ENCODE assay signal across 8 cellular contexts in the genomic region with DNA sequence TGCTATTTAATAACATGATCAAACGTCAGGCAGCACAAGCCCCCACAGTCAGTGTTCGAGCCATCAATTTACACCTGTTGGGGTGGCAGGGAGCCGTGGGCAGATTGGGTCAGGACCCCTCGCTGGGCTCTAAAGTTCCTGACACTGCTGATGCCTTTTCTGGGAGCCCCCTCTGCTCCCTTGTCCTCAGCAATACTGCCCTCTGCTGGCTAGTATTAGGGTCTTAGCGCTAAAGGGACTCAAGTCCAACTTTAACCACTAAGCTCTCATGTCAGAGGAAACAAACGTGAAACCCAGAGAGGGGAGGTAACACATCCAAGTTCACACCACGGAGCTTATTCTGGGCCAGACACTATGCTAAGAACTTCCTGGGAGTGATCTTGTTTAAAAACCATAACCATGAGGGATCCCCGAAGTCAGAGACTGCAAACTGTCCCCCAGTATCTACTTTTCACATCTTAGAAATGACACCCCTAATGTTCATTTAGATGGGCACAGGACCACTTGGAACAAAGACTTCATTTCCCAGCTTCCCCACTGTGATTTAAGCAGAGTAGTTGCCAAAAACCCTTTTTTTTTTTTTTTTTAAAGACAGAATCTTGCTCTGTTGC. TPM values are rescaled to one million over a fixed set of nuclear protein-coding genes. Genes with fewer than 3 reads are reported as not detected.
DNase-seq lines count a peak whose midpoint lies in the region; ATAC-seq and TF ChIP-seq lines count a peak whose summit lies in the region.

No MANE protein-coding gene starts in this region.

- DNase-seq in AG10803 (ENCODE audit: low read depth) (peak; percentile 68), NCI-H1694 treated with DMSO at 0.1 percent for 48 hours (lab: John Stamatoyannopoulos, UW) (peak; percentile 63), globus pallidus (ENCODE audit: low spot score) (peak; percentile 27), pulmonary artery endothelial cell (ENCODE audit: low read depth, low spot score) (peak; percentile 60)
- DNase-seq in activated CD4-positive, alpha-beta T cell treated with anti-CD3 and anti-CD28 coated beads, Interleukin-2, amount 10 ng/mL, durations not matched to agents 7 days and 5 days, result peak; percentile 64
- no peak for DNase-seq in activated T-helper 1 cell treated with anti-CD3 and anti-CD28 coated beads, Interleukin-12 subunit alpha, Interleukin-12 subunit beta, Interleukin-2, Interleukin-4 antibody, amounts not matched to agents 30 ng/mL and 10 ng/mL and 1 ng/mL, durations not matched to agents 14 hours and 24 hours and 36 hours (ENCODE audit: low spot score)

- no peak for ATAC-seq in HG03460 (IDR thresholded peaks at IDR 0.05; ENCODE audit: unreplicated experiment)

- POLR2A ChIA-PET in activated CD4-positive, alpha-beta T cell treated with anti-CD3 and anti-CD28 coated beads, Interleukin-2, amount 10 ng/mL, durations not matched to agents 7 days and 5 days (lab: Charles Lee), result no interaction called here

- no peak overlapping the region for H3K27ac Mint-ChIP-seq in activated CD4-positive, alpha-beta T cell treated with anti-CD3 and anti-CD28 coated beads, Interleukin-2, amount 10 ng/mL, durations not matched to agents 7 days and 5 days
- no peak overlapping the region for H3K27ac Mint-ChIP-seq in activated T-helper 1 cell treated with anti-CD3 and anti-CD28 coated beads, Interleukin-12 subunit alpha, Interleukin-12 subunit beta, Interleukin-2, Interleukin-4 antibody, amounts not matched to agents 30 ng/mL and 10 ng/mL and 1 ng/mL, durations not matched to agents 14 hours and 24 hours and 36 hours

- no peaks in the 10 kb centered on the region for H3K9me3 Mint-ChIP-seq in activated CD4-positive, alpha-beta T cell treated with anti-CD3 and anti-CD28 coated beads, Interleukin-2, amount 10 ng/mL, durations not matched to agents 7 days and 5 days
- H3K9me3 Mint-ChIP-seq in activated T-helper 1 cell treated with anti-CD3 and anti-CD28 coated beads, Interleukin-12 subunit alpha, Interleukin-12 subunit beta, Interleukin-2, Interleukin-4 antibody, amounts not matched to agents 30 ng/mL and 10 ng/mL and 1 ng/mL, durations not matched to agents 14 hours and 24 hours and 36 hours, result no peaks in the 10 kb centered on the region

- intact Hi-C loops in activated T-helper 1 cell treated with anti-CD3 and anti-CD28 coated beads, Interleukin-12 subunit alpha, Interleukin-12 subunit beta, Interleukin-2, Interleukin-4 antibody, amounts not matched to agents 30 ng/mL and 10 ng/mL and 1 ng/mL, durations not matched to agents 14 hours and 24 hours and 36 hours (cut with micrococcal nuclease), result loop anchor here (1.0 to 10.0 kb wide), 2 partner anchors 231 to 461 kb away; no protein-coding TSS in a partner anchor

- H3K4me3 ChIP-seq in AG10803 (ENCODE audit: low read length), result no peak overlapping the region

- H3K4me1 Mint-ChIP-seq in activated CD4-positive, alpha-beta T cell treated with anti-CD3 and anti-CD28 coated beads, Interleukin-2, amount 10 ng/mL, durations not matched to agents 7 days and 5 days, result no peaks in the 10 kb centered on the region
- no peaks in the 10 kb centered on the region for H3K4me1 Mint-ChIP-seq in activated T-helper 1 cell treated with anti-CD3 and anti-CD28 coated beads, Interleukin-12 subunit alpha, Interleukin-12 subunit beta, Interleukin-2, Interleukin-4 antibody, amounts not matched to agents 30 ng/mL and 10 ng/mL and 1 ng/mL, durations not matched to agents 14 hours and 24 hours and 36 hours (ENCODE audit: low read depth)

- no peaks in the 10 kb centered on the region for H3K27me3 Mint-ChIP-seq in activated CD4-positive, alpha-beta T cell treated with anti-CD3 and anti-CD28 coated beads, Interleukin-2, amount 10 ng/mL, durations not matched to agents 7 days and 5 days
- H3K27me3 Mint-ChIP-seq in activated T-helper 1 cell treated with anti-CD3 and anti-CD28 coated beads, Interleukin-12 subunit alpha, Interleukin-12 subunit beta, Interleukin-2, Interleukin-4 antibody, amounts not matched to agents 30 ng/mL and 10 ng/mL and 1 ng/mL, durations not matched to agents 14 hours and 24 hours and 36 hours (ENCODE audit: insufficient read depth), result no peaks in the 10 kb centered on the region

- TF ChIP-seq CTCF in AG10803 (conservative IDR thresholded peaks at IDR 0.05; ENCODE audit: low read length), result peak; percentile 85
- TF ChIP-seq CTCF in GM12873 (IDR thresholded peaks at IDR 0.05; ENCODE audit: insufficient read depth, low read depth, low read length, missing control alignments), result peak; percentile 82

- CTCF ChIA-PET in activated CD4-positive, alpha-beta T cell treated with anti-CD3 and anti-CD28 coated beads, Interleukin-2, amount 10 ng/mL, durations not matched to agents 7 days and 5 days (lab: Charles Lee), result interaction anchor here (0.6 to 2.9 kb wide), 7 partner anchors 10 to 794 kb away, joined by 3 to 11 read pairs (median 4); a partner anchor contains a TSS

- H3K4me3 Mint-ChIP-seq in activated CD4-positive, alpha-beta T cell treated with anti-CD3 and anti-CD28 coated beads, Interleukin-2, amount 10 ng/mL, durations not matched to agents 7 days and 5 days, result no peak overlapping the region
- H3K4me3 Mint-ChIP-seq in activated T-helper 1 cell treated with anti-CD3 and anti-CD28 coated beads, Interleukin-12 subunit alpha, Interleukin-12 subunit beta, Interleukin-2, Interleukin-4 antibody, amounts not matched to agents 30 ng/mL and 10 ng/mL and 1 ng/mL, durations not matched to agents 14 hours and 24 hours and 36 hours, result no peak overlapping the region

- H3K36me3 Mint-ChIP-seq in activated CD4-positive, alpha-beta T cell treated with anti-CD3 and anti-CD28 coated beads, Interleukin-2, amount 10 ng/mL, durations not matched to agents 7 days and 5 days (ENCODE audit: low read depth), result peaks cover 2% of the 10 kb centered on the region
- H3K36me3 Mint-ChIP-seq in activated T-helper 1 cell treated with anti-CD3 and anti-CD28 coated beads, Interleukin-12 subunit alpha, Interleukin-12 subunit beta, Interleukin-2, Interleukin-4 antibody, amounts not matched to agents 30 ng/mL and 10 ng/mL and 1 ng/mL, durations not matched to agents 14 hours and 24 hours and 36 hours (ENCODE audit: low read depth), result no peaks in the 10 kb centered on the region

RNA-seq across cellular contexts. Expression of a gene that starts 20.4 kb away (rescaled TPM):
- total RNA-seq in activated CD4-positive, alpha-beta T cell treated with anti-CD3 and anti-CD28 coated beads, Interleukin-2, amount 10 ng/mL, durations not matched to agents 7 days and 5 days, result 1 to 10 TPM; 5.6 to 5.9 TPM
- 13.3 and 13.5 TPM in 2 replicates for total RNA-seq in pulmonary artery endothelial cell
- total RNA-seq in activated T-helper 1 cell treated with anti-CD3 and anti-CD28 coated beads, Interleukin-12 subunit alpha, Interleukin-12 subunit beta, Interleukin-2, Interleukin-4 antibody, amounts not matched to agents 30 ng/mL and 10 ng/mL and 1 ng/mL, durations not matched to agents 14 hours and 24 hours and 36 hours, result 10.6 and 11.1 TPM in 2 replicates

RNA-seq across cellular contexts. Expression of a gene that starts 31.5 kb away (rescaled TPM):
- 10 to 100 TPM in 1 of 2 experiments, 1 to 10 TPM in 1; 9.7 to 10.1 TPM for total RNA-seq in activated CD4-positive, alpha-beta T cell treated with anti-CD3 and anti-CD28 coated beads, Interleukin-2, amount 10 ng/mL, durations not matched to agents 7 days and 5 days
- total RNA-seq in pulmonary artery endothelial cell, result 0.74 and 1.2 TPM in 2 replicates
- 2.3 and 2.5 TPM in 2 replicates for total RNA-seq in activated T-helper 1 cell treated with anti-CD3 and anti-CD28 coated beads, Interleukin-12 subunit alpha, Interleukin-12 subunit beta, Interleukin-2, Interleukin-4 antibody, amounts not matched to agents 30 ng/mL and 10 ng/mL and 1 ng/mL, durations not matched to agents 14 hours and 24 hours and 36 hours
